16 cellular contexts compared by ENCODE assay signal in genomic region chr18:36590621-36591580, GRCh38.
"Had no signal": no experiment of that assay in that cellular context is flagged by ENCODE, and none has a peak within 500 bp of the region (broad histone marks: within the 10 kb centered on the region; RNA-seq: fewer than 3 reads in every experiment).

No MANE protein-coding gene starts in this region.

- H3K27ac Mint-ChIP-seq: activated CD4-positive, alpha-beta T cell treated with anti-CD3 and anti-CD28 coated beads, Interleukin-2, amount 10 ng/mL, durations not matched to agents 24 days and 14 days; activated naive CD8-positive, alpha-beta T cell treated with anti-CD3 and anti-CD28 coated beads, Interleukin-2, amount 10 ng/mL, durations not matched to agents 7 days and 5 days; activated T-helper 1 cell treated with anti-CD3 and anti-CD28 coated beads, Interleukin-12 subunit alpha, Interleukin-12 subunit beta, Interleukin-2, Interleukin-4 antibody, amounts not matched to agents 30 ng/mL and 10 ng/mL and 1 ng/mL, durations not matched to agents 14 hours and 24 hours and 36 hours; nephron progenitor cell had no signal

- H3K27ac ChIP-seq: dorsolateral prefrontal cortex, thyroid gland had no signal

- H3K4me3 Mint-ChIP-seq: activated CD4-positive, alpha-beta T cell treated with anti-CD3 and anti-CD28 coated beads, Interleukin-2, amount 10 ng/mL, durations not matched to agents 24 days and 14 days; activated naive CD8-positive, alpha-beta T cell treated with anti-CD3 and anti-CD28 coated beads, Interleukin-2, amount 10 ng/mL, durations not matched to agents 7 days and 5 days; activated T-helper 1 cell treated with anti-CD3 and anti-CD28 coated beads, Interleukin-12 subunit alpha, Interleukin-12 subunit beta, Interleukin-2, Interleukin-4 antibody, amounts not matched to agents 30 ng/mL and 10 ng/mL and 1 ng/mL, durations not matched to agents 14 hours and 24 hours and 36 hours; nephron progenitor cell had no signal

- DNase-seq: activated CD4-positive, alpha-beta T cell treated with anti-CD3 and anti-CD28 coated beads, Interleukin-2, amount 10 ng/mL, durations not matched to agents 24 days and 14 days; activated CD4-positive, CD25-positive, alpha-beta regulatory T cell; activated CD8-positive, alpha-beta memory T cell treated with anti-CD3 and anti-CD28 coated beads, Interleukin-2, amount 50 U/mL, for 48 hours; activated naive CD8-positive, alpha-beta T cell treated with anti-CD3 and anti-CD28 coated beads, Interleukin-2, amount 10 ng/mL, durations not matched to agents 7 days and 5 days; dorsolateral prefrontal cortex; foreskin melanocyte; nephron progenitor cell; occipital lobe; stimulated activated CD4-positive, alpha-beta T cell treated with anti-CD3 and anti-CD28 coated beads, Interleukin-1b, Interleukin-23, amount 100 ng/mL, for 48 hours; SW 1271; thyroid gland had no signal

- H3K36me3 ChIP-seq: thyroid gland had no signal

- H3K9me3 Mint-ChIP-seq: activated CD4-positive, alpha-beta T cell treated with anti-CD3 and anti-CD28 coated beads, Interleukin-2, amount 10 ng/mL, durations not matched to agents 24 days and 14 days; activated naive CD8-positive, alpha-beta T cell treated with anti-CD3 and anti-CD28 coated beads, Interleukin-2, amount 10 ng/mL, durations not matched to agents 7 days and 5 days; activated T-helper 1 cell treated with anti-CD3 and anti-CD28 coated beads, Interleukin-12 subunit alpha, Interleukin-12 subunit beta, Interleukin-2, Interleukin-4 antibody, amounts not matched to agents 30 ng/mL and 10 ng/mL and 1 ng/mL, durations not matched to agents 14 hours and 24 hours and 36 hours; nephron progenitor cell had no signal

- ATAC-seq: sciatic nerve had no signal

- H3K27me3 ChIP-seq: dorsolateral prefrontal cortex, thyroid gland had no signal

- H3K4me1 Mint-ChIP-seq: activated CD4-positive, alpha-beta T cell treated with anti-CD3 and anti-CD28 coated beads, Interleukin-2, amount 10 ng/mL, durations not matched to agents 24 days and 14 days; activated naive CD8-positive, alpha-beta T cell treated with anti-CD3 and anti-CD28 coated beads, Interleukin-2, amount 10 ng/mL, durations not matched to agents 7 days and 5 days had no signal

- H3K4me3 ChIP-seq: dorsolateral prefrontal cortex, thyroid gland had no signal

- H3K27me3 Mint-ChIP-seq: activated CD4-positive, alpha-beta T cell treated with anti-CD3 and anti-CD28 coated beads, Interleukin-2, amount 10 ng/mL, durations not matched to agents 24 days and 14 days; activated naive CD8-positive, alpha-beta T cell treated with anti-CD3 and anti-CD28 coated beads, Interleukin-2, amount 10 ng/mL, durations not matched to agents 7 days and 5 days had no signal

- H3K36me3 Mint-ChIP-seq: activated naive CD8-positive, alpha-beta T cell treated with anti-CD3 and anti-CD28 coated beads, Interleukin-2, amount 10 ng/mL, durations not matched to agents 7 days and 5 days had no signal

- FAIRE-seq: endometrium, TTC549, urothelium cell line had no signal

- H3K4me1 ChIP-seq: thyroid gland had no signal

- H3K9me3 ChIP-seq: thyroid gland had no signal
